9 cellular contexts compared by ENCODE assay signal in genomic region chr10:46283217-46283944, GRCh38.
DNase-seq lines count a peak whose midpoint lies in the region; ATAC-seq lines count a peak whose summit lies in the region.
"Had no signal": no experiment of that assay in that cellular context is flagged by ENCODE, and none has a peak within 500 bp of the region (broad histone marks: within the 10 kb centered on the region; RNA-seq: fewer than 3 reads in every experiment).

No MANE protein-coding gene starts in this region.

- no peaks in the 10 kb centered on the region for H3K9me3 ChIP-seq in iPS-18a (ENCODE audit: control insufficient read depth, low read depth, low read length)

- H3K4me3 ChIP-seq in iPS-18a (ENCODE audit: low read length), result peak overlapping the region; percentile 54

- H3K9ac ChIP-seq in iPS-18a (ENCODE audit: low read length), result no peak overlapping the region

- no peak overlapping the region for H3K27ac ChIP-seq in iPS-18a (ENCODE audit: low read length)

- peaks cover 3% of the 10 kb centered on the region for H3K4me1 ChIP-seq in iPS-18a (ENCODE audit: control insufficient read depth, low read depth, low read length)

- no peaks in the 10 kb centered on the region for H3K36me3 ChIP-seq in iPS-18a (ENCODE audit: control insufficient read depth, low read depth, low read length)

- no peak for ATAC-seq in stimulated activated naive CD8-positive, alpha-beta T cell treated with anti-CD3 and anti-CD28 coated beads, Interleukin-15, amount 100 ng/mL, for 72 hours
- no peak for ATAC-seq in HG02610 (IDR thresholded peaks at IDR 0.05; ENCODE audit: unreplicated experiment)

- H3K4me3 Mint-ChIP-seq in stimulated activated naive CD8-positive, alpha-beta T cell treated with anti-CD3 and anti-CD28 coated beads, Interleukin-15, amount 100 ng/mL, for 72 hours, result peak overlapping the region; percentile 82 to 88

- H3K27me3 ChIP-seq in iPS-18a (ENCODE audit: control insufficient read depth, insufficient read depth, low read length), result peaks cover 50% of the 10 kb centered on the region

- H3K9me3 Mint-ChIP-seq in stimulated activated naive CD8-positive, alpha-beta T cell treated with anti-CD3 and anti-CD28 coated beads, Interleukin-15, amount 100 ng/mL, for 72 hours, result no peaks in the 10 kb centered on the region

- H3K27me3 Mint-ChIP-seq in stimulated activated naive CD8-positive, alpha-beta T cell treated with anti-CD3 and anti-CD28 coated beads, Interleukin-15, amount 100 ng/mL, for 72 hours, result peaks cover 11% of the 10 kb centered on the region

- DNase-seq in NCI-H2171 treated with DMSO at 0.1 percent for 48 hours (lab: John Stamatoyannopoulos, UW) (peak; percentile 3), NCI-H2171 (lab: John Stamatoyannopoulos, UW) (no peak), foreskin melanocyte (no peak), DMS 273 treated with DMSO at 0.1 percent for 48 hours (lab: John Stamatoyannopoulos, UW) (no peak)
- DNase-seq in activated CD8-positive, alpha-beta memory T cell treated with anti-CD3 and anti-CD28 coated beads, Interleukin-2, amount 50 U/mL, for 48 hours, result peak; percentile 46
- no peak for DNase-seq in stimulated activated naive CD8-positive, alpha-beta T cell treated with anti-CD3 and anti-CD28 coated beads, Interleukin-15, amount 100 ng/mL, for 72 hours
- DNase-seq: cerebellar nuclear complex had no signal

- no peak overlapping the region for H3K27ac Mint-ChIP-seq in stimulated activated naive CD8-positive, alpha-beta T cell treated with anti-CD3 and anti-CD28 coated beads, Interleukin-15, amount 100 ng/mL, for 72 hours

- H3K4me1 Mint-ChIP-seq in stimulated activated naive CD8-positive, alpha-beta T cell treated with anti-CD3 and anti-CD28 coated beads, Interleukin-15, amount 100 ng/mL, for 72 hours, result peaks cover 27% of the 10 kb centered on the region

Comparison
In these comparisons a context has a peak if more than half of its experiments do, and no peak if none do; other contexts are left out.
1. DNase-seq: peak in NCI-H2171 treated with DMSO at 0.1 percent for 48 hours (single experiment) and activated CD8-positive, alpha-beta memory T cell treated with anti-CD3 and anti-CD28 coated beads, Interleukin-2, amount 50 U/mL, for 48 hours (single experiment); none in NCI-H2171 (single experiment), stimulated activated naive CD8-positive, alpha-beta T cell treated with anti-CD3 and anti-CD28 coated beads, Interleukin-15, amount 100 ng/mL, for 72 hours (0 of 2), foreskin melanocyte (single experiment) and DMS 273 treated with DMSO at 0.1 percent for 48 hours (single experiment).